27 cellular contexts compared by ENCODE assay signal in the genomic region with DNA sequence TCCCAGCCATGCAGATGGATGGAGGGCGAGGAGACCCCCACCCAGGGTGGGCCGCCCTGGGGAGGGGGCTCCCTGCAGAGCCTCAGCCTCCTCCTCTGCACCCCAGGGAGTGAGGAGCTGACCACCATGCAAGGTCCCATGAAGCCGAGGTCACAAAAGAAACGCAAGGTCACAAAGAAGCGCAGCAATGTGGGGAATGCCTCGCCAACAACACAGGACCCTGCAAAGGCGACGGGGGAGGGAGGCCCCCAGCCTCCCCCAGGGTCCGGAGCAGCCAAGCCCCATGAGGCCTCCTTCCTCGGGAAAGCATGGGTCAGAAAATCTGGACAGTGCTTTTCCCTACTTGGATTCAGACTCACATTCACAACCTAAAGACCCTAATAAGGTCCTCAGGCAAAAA.
"Had no signal": no experiment of that assay in that cellular context is flagged by ENCODE, and none has a peak within 500 bp of the region (broad histone marks: within the 10 kb centered on the region; RNA-seq: fewer than 3 reads in every experiment).

No MANE protein-coding gene starts in this region.

- H3K9me3 ChIP-seq: colonic mucosa, esophagus muscularis mucosa, esophagus squamous epithelium, gastrocnemius medialis, gastroesophageal sphincter, heart left ventricle, heart right ventricle had no signal

- H3K4me3 ChIP-seq: colonic mucosa, coronary artery, dorsolateral prefrontal cortex, esophagus muscularis mucosa, esophagus squamous epithelium, gastrocnemius medialis, gastroesophageal sphincter, heart left ventricle, heart right ventricle had no signal

- H3K27me3 ChIP-seq: colonic mucosa, dorsolateral prefrontal cortex, foreskin keratinocyte, heart left ventricle had no signal

- FAIRE-seq: colon, endometrium, endothelial cell of umbilical vein, frontal cortex had no signal

- H3K27ac ChIP-seq: colonic mucosa, coronary artery, dorsolateral prefrontal cortex, epithelial cell of prostate, esophagus muscularis mucosa, esophagus squamous epithelium, foreskin keratinocyte, gastrocnemius medialis, gastroesophageal sphincter, heart left ventricle, heart right ventricle had no signal

- DNase-seq: colonic mucosa; cortex of kidney; dermis blood vessel endothelial cell; dorsolateral prefrontal cortex; effector CD4-positive, alpha-beta T cell; effector CD8-positive, alpha-beta T cell; effector memory CD4-positive, alpha-beta T cell; effector memory CD8-positive, alpha-beta T cell; endodermal cell; erythroblast; esophagus squamous epithelium; foreskin fibroblast; foreskin keratinocyte; foreskin melanocyte; gastrocnemius medialis; glutamatergic neuron; heart right ventricle had no signal

- H3K4me1 ChIP-seq: foreskin keratinocyte, gastrocnemius medialis had no signal

- H3K36me3 ChIP-seq: colonic mucosa, esophagus muscularis mucosa, esophagus squamous epithelium, gastrocnemius medialis, gastroesophageal sphincter, heart left ventricle, heart right ventricle had no signal

- ATAC-seq: effector memory CD8-positive, alpha-beta T cell; esophagus mucosa; foreskin keratinocyte; gastrocnemius medialis; gastroesophageal sphincter; heart left ventricle; heart right ventricle had no signal
